Comparison of ENCODE assay signal across 1 cellular context in the genomic region with DNA sequence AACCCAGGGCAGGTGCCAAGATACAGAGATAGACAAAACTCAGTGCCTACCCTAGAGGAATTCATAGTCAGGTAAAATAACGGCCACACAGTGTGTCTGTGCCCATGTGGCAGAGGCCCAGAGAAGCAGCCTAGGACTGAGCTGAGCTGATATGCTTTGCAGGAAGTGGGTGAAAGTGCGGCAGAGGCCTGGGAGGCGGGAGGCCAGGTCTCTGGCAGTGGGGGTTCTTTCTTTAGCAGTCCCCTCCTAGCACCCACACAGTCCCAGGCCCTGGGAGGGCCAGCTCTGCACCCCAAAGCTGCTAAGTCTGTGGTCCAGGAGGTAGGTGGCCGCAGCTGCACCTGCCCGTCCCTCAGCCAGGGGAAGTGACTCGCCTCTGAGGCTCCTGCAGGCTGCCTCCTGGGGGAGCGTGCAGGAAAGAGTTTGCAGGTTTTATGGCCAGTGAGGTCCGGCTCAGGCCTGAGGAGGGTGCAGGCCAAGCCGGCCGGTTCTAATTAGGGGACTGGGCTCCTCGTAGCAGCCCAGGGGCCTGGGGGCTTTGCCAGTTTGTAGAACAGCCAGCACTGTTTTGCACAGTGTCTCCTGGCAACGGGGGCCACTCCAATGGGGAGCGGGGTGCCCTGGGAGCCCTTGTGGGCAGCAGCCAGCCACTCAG.
TF ChIP-seq lines count a peak whose summit lies in the region.

No MANE protein-coding gene starts in this region.

TF ChIP-seq in IMR-90, 13 proteins besides CTCF, POLR2A, EP300 and RAD21 (continued from another document):
- TF ChIP-seq, protein P1, sequence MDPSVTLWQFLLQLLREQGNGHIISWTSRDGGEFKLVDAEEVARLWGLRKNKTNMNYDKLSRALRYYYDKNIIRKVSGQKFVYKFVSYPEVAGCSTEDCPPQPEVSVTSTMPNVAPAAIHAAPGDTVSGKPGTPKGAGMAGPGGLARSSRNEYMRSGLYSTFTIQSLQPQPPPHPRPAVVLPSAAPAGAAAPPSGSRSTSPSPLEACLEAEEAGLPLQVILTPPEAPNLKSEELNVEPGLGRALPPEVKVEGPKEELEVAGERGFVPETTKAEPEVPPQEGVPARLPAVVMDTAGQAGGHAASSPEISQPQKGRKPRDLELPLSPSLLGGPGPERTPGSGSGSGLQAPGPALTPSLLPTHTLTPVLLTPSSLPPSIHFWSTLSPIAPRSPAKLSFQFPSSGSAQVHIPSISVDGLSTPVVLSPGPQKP (IDR thresholded peaks at IDR 0.05; ENCODE audit: borderline replicate concordance, low read depth, low read length), result no peak
- TF ChIP-seq SMC3 (IDR thresholded peaks at IDR 0.05; ENCODE audit: low read depth, low read length) (no peak), MAZ (IDR thresholded peaks at IDR 0.05; ENCODE audit: borderline replicate concordance, low read depth, low read length) (peak; percentile 25; the same call in 1 of the 2 replicates)
TF ChIP-seq in IMR-90: peak in this region for 1.
